8 cellular contexts compared by ENCODE assay signal in the genomic region with DNA sequence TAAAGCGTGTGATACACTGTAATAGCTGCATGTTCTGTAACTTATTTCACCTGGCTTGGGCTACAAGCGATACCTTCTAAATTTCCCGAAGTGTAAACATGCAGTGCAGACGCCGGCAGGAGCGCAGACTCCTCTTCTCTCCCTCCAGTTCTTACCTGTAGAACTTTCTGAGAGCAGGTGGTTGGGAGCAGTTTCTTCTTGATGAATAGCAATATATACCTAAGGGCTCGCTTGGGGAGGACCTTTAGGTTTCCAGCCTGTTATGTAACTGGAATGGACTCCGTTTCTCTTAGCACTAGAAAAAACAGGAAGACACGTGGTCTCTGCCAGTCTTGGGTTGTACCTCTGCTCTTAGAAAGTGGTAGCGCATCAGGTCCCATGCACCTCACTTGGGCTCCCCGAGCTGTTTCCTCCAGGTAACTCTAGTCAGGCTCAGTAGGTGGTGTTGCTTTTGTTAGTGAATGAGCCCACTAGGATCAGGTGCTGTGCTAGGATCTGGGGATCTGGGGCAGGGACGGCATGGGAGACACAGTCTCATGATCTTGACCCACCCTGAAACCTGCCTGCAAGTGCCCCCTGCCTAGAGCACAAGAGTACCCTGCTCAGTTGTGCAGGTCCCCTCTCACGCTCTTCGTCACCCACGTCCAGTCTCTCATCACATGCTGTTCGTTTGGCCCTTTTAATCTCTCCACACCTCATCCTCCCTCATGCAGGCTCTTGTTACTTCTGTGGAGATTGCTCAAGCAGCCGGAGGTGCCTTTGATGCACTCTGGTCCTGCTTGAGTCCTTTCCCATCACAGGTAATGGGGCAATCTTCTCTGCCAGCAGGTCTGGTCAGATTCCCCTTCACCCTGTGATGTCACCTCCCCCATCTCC. TPM values are rescaled to one million over a fixed set of nuclear protein-coding genes. Genes with fewer than 3 reads are reported as not detected.
DNase-seq lines count a peak whose midpoint lies in the region; ATAC-seq, FAIRE-seq and TF ChIP-seq lines count a peak whose summit lies in the region.

No MANE protein-coding gene starts in this region.

- WGBS in pancreas, 2 donors, result 36 to 45% methylated on average over 17 of the region's 17 CpGs

- H3K27me3 ChIP-seq in OCI-LY3 (ENCODE audit: low read depth, low read length), result no peaks in the 10 kb centered on the region
- no peaks in the 10 kb centered on the region for H3K27me3 ChIP-seq in pancreas

- H3K4me1 ChIP-seq in OCI-LY3 (ENCODE audit: low read length) (peaks cover 43% of the 10 kb centered on the region), pancreas (peaks cover 14 to 23% (median 14%) of the 10 kb centered on the region in 3 donors)

- no peak overlapping the region for H3K27ac ChIP-seq in OCI-LY3 (ENCODE audit: low read length)
- H3K27ac ChIP-seq in pancreas, result no peak overlapping the region

- H3K9me3 ChIP-seq in OCI-LY3 (ENCODE audit: insufficient read depth, low read length) (no peaks in the 10 kb centered on the region), pancreas (no peaks in the 10 kb centered on the region)

- FAIRE-seq in pancreas (lab: Jason Lieb, UNC), result no peak

- H2AFZ ChIP-seq in OCI-LY3 (ENCODE audit: low read depth, low read length), result no peak overlapping the region

- peaks cover 62% of the 10 kb centered on the region for H4K20me1 ChIP-seq in OCI-LY3 (ENCODE audit: insufficient read depth, low read length)

- H3K4me3 ChIP-seq in GM12864 (ENCODE audit: low read depth, low read length), result peak overlapping the region; percentile 59
- H3K4me3 ChIP-seq in OCI-LY3 (ENCODE audit: low read length), result peak overlapping the region; percentile 93
- H3K4me3 ChIP-seq in pancreas, result peak overlapping the region in 3 of 4 donors; percentile 33 to 67 (median 66)

- H3K4me2 ChIP-seq in OCI-LY3 (ENCODE audit: low read length), result peak overlapping the region; percentile 82

- intact Hi-C loops in pancreas (cut with DNase I), result loop anchor here in 1 of 3 donors (10.0 kb wide), 1 partner anchor 81 kb away; the partner anchor contains the start of genes NSUN2 and SRD5A1

- H3K9ac ChIP-seq in OCI-LY3 (ENCODE audit: low read length), result 0 out of 2 replicates have a peak overlapping the region, but pooled peaks have one; percentile 62

- DNase-seq in GM12864 (ENCODE audit: low read depth) (no peak), pancreas (no peak), HuH-7.5 (ENCODE audit: low spot score) (no peak)
- peak; percentile 14 for DNase-seq in effector CD4-positive, alpha-beta T cell

- TF ChIP-seq CTCF in GM12864 (IDR thresholded peaks at IDR 0.05; ENCODE audit: low read depth, low read length, missing control alignments), result no peak
- no peak for TF ChIP-seq CTCF in OCI-LY3 (IDR thresholded peaks at IDR 0.05; ENCODE audit: low read depth, low read length)
- TF ChIP-seq CTCF in pancreas (IDR thresholded peaks at IDR 0.05), result no peak

- no peak for ATAC-seq in pancreas
- no peak for ATAC-seq in GM19328 (IDR thresholded peaks at IDR 0.05; ENCODE audit: unreplicated experiment)
- ATAC-seq in GM19324 (IDR thresholded peaks at IDR 0.05; ENCODE audit: low FRiP score, unreplicated experiment), result no peak
- ATAC-seq in GM19397 (IDR thresholded peaks at IDR 0.05; ENCODE audit: unreplicated experiment), result no peak

- H3K79me2 ChIP-seq in OCI-LY3 (ENCODE audit: low read length), result peaks cover 70% of the 10 kb centered on the region

- H3K36me3 ChIP-seq in OCI-LY3 (replicated peaks; ENCODE audit: low read depth, low read length) (peaks cover 27% of the 10 kb centered on the region), pancreas (no peaks in the 10 kb centered on the region)

RNA-seq across cellular contexts. Expression of gene TENT4A, which starts 2.8 kb away (rescaled TPM):
- 10 to 100 TPM in 1 of 6 donors, 1 to 10 TPM in 5; 7.0 to 13.5 (median 8.5) TPM for total RNA-seq in pancreas
- polyA plus RNA-seq in pancreas, result 10 to 100 TPM in 1 of 2 donors, 1 to 10 TPM in 1; 8.3 to 13.6 TPM
